In genomic region chr6:105324386-105325000, GRCh38 we compare ENCODE assay signal across 2 cellular contexts.
A peak's percentile ranks its signal among the peaks of the same experiment; 100 is the strongest.
TF ChIP-seq lines count a peak whose summit lies in the region.

No MANE protein-coding gene starts in this region.

TF ChIP-seq in SK-N-SH, 30 proteins besides CTCF, POLR2A, EP300 and RAD21:
- TF ChIP-seq TAF1 (IDR thresholded peaks at IDR 0.05; ENCODE audit: borderline replicate concordance, low read depth, low read length) (no peak), SMC3 (IDR thresholded peaks at IDR 0.05; ENCODE audit: low read depth, low read length) (no peak), PBX3 (IDR thresholded peaks at IDR 0.05) (peak; percentile 22), USF2 (IDR thresholded peaks at IDR 0.05; ENCODE audit: borderline replicate concordance, low read depth, low read length) (no peak), JUND (IDR thresholded peaks at IDR 0.05) (0 out of 2 replicates have a peak, but pooled peaks have one; percentile 8)

TF ChIP-seq in SK-N-SH treated with all-trans-retinoic acid at 6 μM for 48 hours, 23 proteins besides CTCF, POLR2A, EP300 and RAD21:
- TF ChIP-seq RARB (CRISPR knock-in tag; IDR thresholded peaks at IDR 0.05) (no peak), ZFP30 (CRISPR knock-in tag; IDR thresholded peaks at IDR 0.05) (no peak), OSR1 (CRISPR knock-in tag; IDR thresholded peaks at IDR 0.05) (no peak), TSHZ2 (CRISPR knock-in tag; IDR thresholded peaks at IDR 0.05) (no peak), POU6F1 (CRISPR knock-in tag; IDR thresholded peaks at IDR 0.05; ENCODE audit: borderline replicate concordance, low read depth) (no peak), ISL1 (CRISPR knock-in tag; IDR thresholded peaks at IDR 0.05) (no peak), ESRRG (CRISPR knock-in tag; IDR thresholded peaks at IDR 0.05) (no peak), PATZ1 (CRISPR knock-in tag; IDR thresholded peaks at IDR 0.05; ENCODE audit: borderline replicate concordance) (no peak), ZNF70 (CRISPR knock-in tag; IDR thresholded peaks at IDR 0.05) (no peak), TCF4 (CRISPR knock-in tag; IDR thresholded peaks at IDR 0.05; ENCODE audit: borderline replicate concordance) (no peak), BACH2 (CRISPR knock-in tag; IDR thresholded peaks at IDR 0.05; ENCODE audit: borderline replicate concordance) (no peak), ZNF8 (CRISPR knock-in tag; IDR thresholded peaks at IDR 0.05) (no peak)
